Comparison of ENCODE assay signal across 8 cellular contexts in the genomic region with DNA sequence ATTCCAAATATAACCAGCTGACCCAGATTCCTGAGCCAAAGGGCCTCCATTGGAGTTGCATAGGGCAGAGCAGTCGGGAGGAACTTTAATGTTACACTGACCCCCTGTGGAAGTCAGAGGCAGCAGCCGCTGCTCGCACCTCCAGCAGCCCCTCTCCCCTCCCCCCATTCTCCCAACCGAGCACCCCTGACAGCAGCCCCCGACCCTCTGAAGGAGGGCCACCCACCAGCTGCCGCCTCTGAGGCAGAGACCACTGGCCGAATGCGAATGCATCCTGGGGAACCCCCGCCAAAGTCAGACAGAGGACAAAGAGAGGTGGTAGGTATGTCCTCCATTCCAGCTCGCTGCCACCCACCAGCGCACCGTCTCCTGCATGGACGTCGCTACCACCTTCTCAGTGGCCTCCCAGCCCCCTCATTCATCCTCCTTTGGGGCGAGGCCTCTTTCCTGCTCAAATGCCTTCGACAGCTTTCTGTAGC.
DNase-seq lines count a peak whose midpoint lies in the region; ATAC-seq, FAIRE-seq and TF ChIP-seq lines count a peak whose summit lies in the region.

No MANE protein-coding gene starts in this region.

- no peaks in the 10 kb centered on the region for H3K27me3 Mint-ChIP-seq in MCF 10A (ENCODE audit: insufficient read depth, unreplicated experiment)

- CTCF ChIA-PET in MCF 10A (lab: Yijun Ruan, JAX) = interaction anchor here (0.5 to 5.3 kb wide), 30 partner anchors 9 to 1921 kb away, joined by 3 to 39 read pairs (median 4); no protein-coding TSS in a partner anchor

- peaks cover 5% of the 10 kb centered on the region for H3K4me1 Mint-ChIP-seq in MCF 10A (ENCODE audit: insufficient read depth, unreplicated experiment)

- H3K4me3 Mint-ChIP-seq in MCF 10A (ENCODE audit: unreplicated experiment) = no peak overlapping the region

- no TSS peak for BruUV-seq in MCF 10A (replicated peaks; lab: Mats Ljungman, UMichigan)

- ATAC-seq in GM19351 (IDR thresholded peaks at IDR 0.05; ENCODE audit: unreplicated experiment) (peak; percentile 63), HG02759 (IDR thresholded peaks at IDR 0.05; ENCODE audit: unreplicated experiment) (no peak)

- POLR2A ChIA-PET in MCF 10A (lab: Yijun Ruan, JAX) = interaction anchor here (0.6 kb wide), 1 partner anchor 801 kb away, joined by 3 read pairs; no protein-coding TSS in a partner anchor

- no peaks in the 10 kb centered on the region for H3K9me3 Mint-ChIP-seq in MCF 10A (ENCODE audit: unreplicated experiment)

- DNase-seq in COLO668 (lab: John Stamatoyannopoulos, UW; ENCODE audit: unreplicated experiment) = peak; percentile 30
- peak; percentile 34 for DNase-seq in NCI-H2227 treated with DMSO at 0.1 percent for 48 hours (lab: John Stamatoyannopoulos, UW)
- peak; percentile 64 for DNase-seq in MCF 10A (ENCODE audit: unreplicated experiment)
- DNase-seq in kidney glomerular epithelial cell (lab: John Stamatoyannopoulos, UW) = peak; percentile 27
- peak; percentile 71 for DNase-seq in urothelium cell line (ENCODE audit: low spot score)
- no peak for DNase-seq in dedifferentiated amniotic fluid mesenchymal stem cell (ENCODE audit: extremely low spot score)

- no peaks in the 10 kb centered on the region for H3K36me3 Mint-ChIP-seq in MCF 10A (ENCODE audit: insufficient read depth, unreplicated experiment)

- peak; percentile 87 for TF ChIP-seq CTCF in MCF 10A (IDR thresholded peaks at IDR 0.05; ENCODE audit: unreplicated experiment)

- intact Hi-C loops in MCF 10A (cut with micrococcal nuclease) = loop anchor here (1.0 to 5.0 kb wide), 6 partner anchors 380 to 1827 kb away; no protein-coding TSS in a partner anchor

- H3K27ac Mint-ChIP-seq in MCF 10A (ENCODE audit: low read depth, unreplicated experiment) = no peak overlapping the region

- no peak for FAIRE-seq in urothelium cell line (lab: Jason Lieb, UNC)
